In genomic region chr20:25402583-25402982, GRCh38 we compare ENCODE assay signal across 16 cellular contexts. TPM values are rescaled to one million over a fixed set of nuclear protein-coding genes. Genes with fewer than 3 reads are reported as not detected.
DNase-seq lines count a peak whose midpoint lies in the region; ATAC-seq and TF ChIP-seq lines count a peak whose summit lies in the region.
"Had no signal": no experiment of that assay in that cellular context is flagged by ENCODE, and none has a peak within 500 bp of the region (broad histone marks: within the 10 kb centered on the region; RNA-seq: fewer than 3 reads in every experiment).

No MANE protein-coding gene starts in this region.

- POLR2A ChIA-PET in OCI-LY7 (lab: Charles Lee), result no interaction called here

- in situ Hi-C loops in G401 (cut with HindIII; ENCODE audit: low sequenced_read_pairs), result no loop called here

- H3K4me3 ChIP-seq in OCI-LY7 (ENCODE audit: low read depth, low read length, poor library complexity, severe bottlenecking), result no peak overlapping the region
- H3K4me3 ChIP-seq: Peyer's patch had no signal

- TF ChIP-seq CTCF in OCI-LY7 (conservative IDR thresholded peaks at IDR 0.05; ENCODE audit: low read length) (no peak), endothelial cell (IDR thresholded peaks at IDR 0.05; ENCODE audit: unreplicated experiment) (no peak)

- peaks cover 10% of the 10 kb centered on the region for H3K9me3 Mint-ChIP-seq in endothelial cell (ENCODE audit: unreplicated experiment)

- peaks cover 6% of the 10 kb centered on the region for H3K4me1 ChIP-seq in OCI-LY7 (ENCODE audit: insufficient read depth, low read length, poor library complexity, severe bottlenecking)

- peak; percentile 3 for DNase-seq in activated CD8-positive, alpha-beta memory T cell treated with anti-CD3 and anti-CD28 coated beads, Interleukin-2, amount 50 U/mL, for 48 hours
- no peak for DNase-seq in activated CD8-positive, alpha-beta memory T cell treated with anti-CD3 and anti-CD28 coated beads for 24 hours
- DNase-seq in OCI-LY7 (ENCODE audit: low spot score) (peak; percentile 30), endothelial cell (ENCODE audit: low spot score) (no peak), G401 (ENCODE audit: low spot score) (no peak), NCI-H2196 treated with DMSO at 0.1 percent for 48 hours (lab: John Stamatoyannopoulos, UW; ENCODE audit: unreplicated experiment) (no peak)
- DNase-seq: EL, HCEC 1CT, IMR-90, NCI-H1436, NCI-H2029 treated with DMSO at 0.1 percent for 48 hours, NCI-H446 treated with DMSO at 0.1 percent for 48 hours, SHP77 had no signal

- CTCF ChIA-PET in OCI-LY7 (lab: Charles Lee; ENCODE audit: unreplicated experiment), result no interaction called here

- peaks cover under 1% of the 10 kb centered on the region; the same call in 1 of the 2 replicates for H3K79me2 ChIP-seq in OCI-LY7 (ENCODE audit: insufficient read depth, low read depth, low read length)

- H4K20me1 ChIP-seq in OCI-LY7 (ENCODE audit: insufficient read depth, low read length), result no peaks in the 10 kb centered on the region

- no peak overlapping the region for H3K27ac ChIP-seq in OCI-LY7 (ENCODE audit: low read depth, low read length, poor library complexity, severe bottlenecking)
- H3K27ac ChIP-seq: Peyer's patch had no signal

- H2AFZ ChIP-seq in OCI-LY7 (ENCODE audit: low read length), result no peak overlapping the region

- H3K9me2 ChIP-seq in OCI-LY7 (ENCODE audit: insufficient read depth, low read length), result no peaks in the 10 kb centered on the region

- peaks cover 5% of the 10 kb centered on the region; the same call in 1 of the 2 replicates for H3K9me3 ChIP-seq in OCI-LY7 (ENCODE audit: low read length)

- H3K36me3 Mint-ChIP-seq in endothelial cell (ENCODE audit: low read depth, unreplicated experiment), result peaks cover 5% of the 10 kb centered on the region

- no peak for ATAC-seq in HG03097 (IDR thresholded peaks at IDR 0.05; ENCODE audit: low FRiP score, unreplicated experiment)
- ATAC-seq: SK-N-SH treated with all-trans-retinoic acid at 6 μM for 48 hours had no signal

- no peaks in the 10 kb centered on the region for H3K36me3 ChIP-seq in OCI-LY7 (ENCODE audit: insufficient read depth, low read length)
- H3K36me3 ChIP-seq: Peyer's patch had no signal

- H3K4me1 Mint-ChIP-seq in endothelial cell (ENCODE audit: unreplicated experiment), result peaks cover 3% of the 10 kb centered on the region

- peaks cover 2% of the 10 kb centered on the region for H3K27me3 Mint-ChIP-seq in endothelial cell (ENCODE audit: unreplicated experiment)

- intact Hi-C loops in OCI-LY7 (cut with micrococcal nuclease; ENCODE audit: unreplicated experiment), result no loop called here

- H3K4me3 Mint-ChIP-seq in endothelial cell (ENCODE audit: unreplicated experiment), result peak overlapping the region; percentile 9

- H3K27ac Mint-ChIP-seq in endothelial cell (ENCODE audit: unreplicated experiment), result no peak overlapping the region

- no TSS peak for BruUV-seq in OCI-LY7 (replicated peaks; lab: Mats Ljungman, UMichigan)

- H3K4me2 ChIP-seq in OCI-LY7 (ENCODE audit: low read length), result no peak overlapping the region

RNA-seq across cellular contexts. Expression of gene GINS1, which starts 4.9 kb away (rescaled TPM):
- 22.8 and 23.0 TPM in 2 replicates for total RNA-seq in OCI-LY7 (2014; rRNA removed; shearing (Covaris generic))
- total RNA-seq in OCI-LY7 (2022) (29.9 and 30.8 TPM in 2 replicates), endothelial cell (ENCODE audit: unreplicated experiment) (12.3 TPM)
- total RNA-seq in G401 (2014; rRNA removed; shearing (Covaris generic)), result 25.2 and 40.0 TPM in 2 replicates

RNA-seq across cellular contexts. Expression of gene ABHD12, which starts 11.9 kb away (rescaled TPM):
- total RNA-seq in OCI-LY7 (2014; rRNA removed; shearing (Covaris generic)), result 5.9 and 10.6 TPM in 2 replicates
- total RNA-seq in OCI-LY7 (2022) (12.0 and 12.9 TPM in 2 replicates), endothelial cell (ENCODE audit: unreplicated experiment) (28.0 TPM)
- total RNA-seq in G401 (2014; rRNA removed; shearing (Covaris generic)), result 22.3 and 42.9 TPM in 2 replicates

Comparison
In these comparisons a context has a peak if more than half of its experiments do, and no peak if none do; other contexts are left out.
1. DNase-seq: peak in activated CD8-positive, alpha-beta memory T cell treated with anti-CD3 and anti-CD28 coated beads, Interleukin-2, amount 50 U/mL, for 48 hours (single experiment) and OCI-LY7 (single experiment); none in activated CD8-positive, alpha-beta memory T cell treated with anti-CD3 and anti-CD28 coated beads for 24 hours (single experiment), endothelial cell (single experiment), G401 (single experiment) and NCI-H2196 treated with DMSO at 0.1 percent for 48 hours (single experiment).